In genomic region chr5:81165493-81166119, GRCh38 we compare ENCODE assay signal across 8 cellular contexts.
DNase-seq lines count a peak whose midpoint lies in the region; ATAC-seq and TF ChIP-seq lines count a peak whose summit lies in the region.

No MANE protein-coding gene starts in this region.

- peaks cover 0 to 8% (median 0%) of the 10 kb centered on the region in 4 donors for H3K4me1 ChIP-seq in right lobe of liver

- WGBS in right lobe of liver (ENCODE audit: insufficient coverage, low coverage, low lambda C conversion rate, missing lambda C conversion rate), result 0% methylated on average over 3 of the region's 3 CpGs

- no peaks in the 10 kb centered on the region for H3K27me3 Mint-ChIP-seq in activated CD4-positive, alpha-beta T cell treated with anti-CD3 and anti-CD28 coated beads for 36 hours
- H3K27me3 Mint-ChIP-seq in chondrocyte (ENCODE audit: low read depth), result no peaks in the 10 kb centered on the region

- intact Hi-C loops in activated CD4-positive, alpha-beta T cell treated with anti-CD3 and anti-CD28 coated beads for 36 hours (cut with DNase I, micrococcal nuclease), result loop anchor here (1.0 to 10.0 kb wide), 6 partner anchors 30 to 684 kb away; partner anchors contain the start of gene RASGRF2 (in 1 of the 2)
- intact Hi-C loops in right lobe of liver (cut with DNase I), result no loop called here

- H3K4me3 Mint-ChIP-seq in activated CD4-positive, alpha-beta T cell treated with anti-CD3 and anti-CD28 coated beads for 36 hours, result no peak overlapping the region
- H3K4me3 Mint-ChIP-seq in chondrocyte (ENCODE audit: unreplicated experiment), result no peak overlapping the region

- ATAC-seq in HG02840 (IDR thresholded peaks at IDR 0.05; ENCODE audit: low FRiP score, unreplicated experiment) (peak; percentile 55), right lobe of liver (peak; percentile 91 to 95 (median 93))
- peak; percentile 87 for ATAC-seq in activated CD4-positive, alpha-beta T cell treated with anti-CD3 and anti-CD28 coated beads for 36 hours

- H3K36me3 ChIP-seq in right lobe of liver, result no peaks in the 10 kb centered on the region

- no peaks in the 10 kb centered on the region for H3K9me3 ChIP-seq in right lobe of liver

- CTCF ChIA-PET in activated CD4-positive, alpha-beta T cell treated with anti-CD3 and anti-CD28 coated beads for 36 hours (lab: Charles Lee), result interaction anchor here (0.6 to 1.7 kb wide), 12 partner anchors 11 to 569 kb away, joined by 3 to 5 read pairs (median 3); no protein-coding TSS in a partner anchor

- no peak overlapping the region for H3K27ac Mint-ChIP-seq in activated CD4-positive, alpha-beta T cell treated with anti-CD3 and anti-CD28 coated beads for 36 hours
- peak overlapping the region; percentile 79 for H3K27ac Mint-ChIP-seq in chondrocyte (ENCODE audit: unreplicated experiment)

- H3K36me3 Mint-ChIP-seq in activated CD4-positive, alpha-beta T cell treated with anti-CD3 and anti-CD28 coated beads for 36 hours (ENCODE audit: low read depth), result no peaks in the 10 kb centered on the region
- no peaks in the 10 kb centered on the region for H3K36me3 Mint-ChIP-seq in chondrocyte (ENCODE audit: low read depth)

- no peaks in the 10 kb centered on the region for H3K9me3 Mint-ChIP-seq in activated CD4-positive, alpha-beta T cell treated with anti-CD3 and anti-CD28 coated beads for 36 hours (ENCODE audit: low read depth)
- H3K9me3 Mint-ChIP-seq in chondrocyte (ENCODE audit: low read depth), result no peaks in the 10 kb centered on the region

- TF ChIP-seq CTCF in chondrocyte (IDR thresholded peaks at IDR 0.05) (peak; percentile 80), right lobe of liver (IDR thresholded peaks at IDR 0.05) (peak; percentile 65 to 82 (median 77))

- peak; percentile 5 for DNase-seq in DMS79 treated with DMSO at 0.1 percent for 48 hours (lab: John Stamatoyannopoulos, UW)
- DNase-seq in DMS79 (lab: John Stamatoyannopoulos, UW), result no peak
- DNase-seq in NCI-H2227 treated with DMSO at 0.1 percent for 48 hours (lab: John Stamatoyannopoulos, UW), result peak; percentile 19
- DNase-seq in activated CD4-positive, alpha-beta T cell treated with anti-CD3 and anti-CD28 coated beads for 36 hours, result peak; percentile 84
- no peak for DNase-seq in chondrocyte (ENCODE audit: low spot score)
- DNase-seq in right lobe of liver, result peak; percentile 69 to 82 (median 71)
- peak; percentile 12 to 16 for DNase-seq in stimulated activated CD8-positive, alpha-beta memory T cell treated with anti-CD3 and anti-CD28 coated beads, Interleukin-2, amount 100 ng/mL, for 1 hour (ENCODE audit: low read depth in 2 of 2)

- TF ChIP-seq POLR2A in right lobe of liver (IDR thresholded peaks at IDR 0.05), result no peak

- H3K27ac ChIP-seq in right lobe of liver, result no peak overlapping the region

- no peak overlapping the region for H3K4me3 ChIP-seq in right lobe of liver

- H3K4me1 Mint-ChIP-seq in activated CD4-positive, alpha-beta T cell treated with anti-CD3 and anti-CD28 coated beads for 36 hours, result peaks cover 16% of the 10 kb centered on the region
- H3K4me1 Mint-ChIP-seq in chondrocyte (ENCODE audit: low read depth), result peaks cover 24% of the 10 kb centered on the region

- no peaks in the 10 kb centered on the region for H3K27me3 ChIP-seq in right lobe of liver

- POLR2A ChIA-PET in activated CD4-positive, alpha-beta T cell treated with anti-CD3 and anti-CD28 coated beads for 36 hours (lab: Charles Lee), result no interaction called here

Comparison
In these comparisons a context has a peak if more than half of its experiments do, and no peak if none do; other contexts are left out.
1. DNase-seq: peak in DMS79 treated with DMSO at 0.1 percent for 48 hours (single experiment), NCI-H2227 treated with DMSO at 0.1 percent for 48 hours (single experiment), activated CD4-positive, alpha-beta T cell treated with anti-CD3 and anti-CD28 coated beads for 36 hours (single experiment), right lobe of liver (3 of 3) and stimulated activated CD8-positive, alpha-beta memory T cell treated with anti-CD3 and anti-CD28 coated beads, Interleukin-2, amount 100 ng/mL, for 1 hour (2 of 2); none in DMS79 (single experiment) and chondrocyte (single experiment).
2. intact Hi-C loops: an anchor here in activated CD4-positive, alpha-beta T cell treated with anti-CD3 and anti-CD28 coated beads for 36 hours (1.0 to 10.0 kb wide); none called in right lobe of liver.
3. Peak in every context shown above with its lines, with median percentiles within 50 percentile points of each other: ATAC-seq.